ENCODE assay signal across 25 cellular contexts in genomic region chr7:139374246-139374645, GRCh38.
"Had no signal": no experiment of that assay in that cellular context is flagged by ENCODE, and none has a peak within 500 bp of the region (broad histone marks: within the 10 kb centered on the region; RNA-seq: fewer than 3 reads in every experiment).

No MANE protein-coding gene starts in this region.

- ATAC-seq: activated naive CD4-positive, alpha-beta T cell treated with anti-CD3 and anti-CD28 coated beads, Interleukin-2, amount 50 U/mL, for 72 hours; activated T-cell treated with anti-CD3 and anti-CD28 coated beads, Interleukin-2, amount 50 U/mL, for 4 hours; body of pancreas; left cardiac atrium; left ventricle myocardium superior; mucosa of descending colon had no signal

- H3K27ac Mint-ChIP-seq: activated B cell treated with CpG ODN at 0.5 μM for 24 hours; activated naive CD4-positive, alpha-beta T cell treated with anti-CD3 and anti-CD28 coated beads, Interleukin-2, amount 50 U/mL, for 72 hours had no signal

- H3K27me3 Mint-ChIP-seq: activated B cell treated with CpG ODN at 0.5 μM for 24 hours had no signal

- H3K4me1 ChIP-seq: colonic mucosa, prostate gland had no signal

- H3K36me3 ChIP-seq: colonic mucosa, prostate gland had no signal

- H3K9me3 Mint-ChIP-seq: activated B cell treated with CpG ODN at 0.5 μM for 24 hours; activated naive CD4-positive, alpha-beta T cell treated with anti-CD3 and anti-CD28 coated beads, Interleukin-2, amount 50 U/mL, for 72 hours; activated T-cell treated with anti-CD3 and anti-CD28 coated beads, Interleukin-2, amount 50 U/mL, for 4 hours; nephron progenitor cell had no signal

- H3K9me3 ChIP-seq: adrenal gland, body of pancreas, colonic mucosa, mucosa of descending colon, neutrophil, prostate gland, sigmoid colon, suprapubic skin, tibial nerve had no signal

- DNase-seq: activated B cell treated with CpG ODN at 0.5 μM for 24 hours; activated CD4-positive, alpha-beta T cell treated with anti-CD3 and anti-CD28 coated beads, Interleukin-2, amount 50 U/mL, for 1 hour; activated CD8-positive, alpha-beta memory T cell treated with anti-CD3 and anti-CD28 coated beads for 24 hours; activated naive CD4-positive, alpha-beta T cell; activated T-cell treated with anti-CD3 and anti-CD28 coated beads, Interleukin-2, amount 50 U/mL, for 4 hours; adrenal gland; aorta; body of pancreas; cerebellar nuclear complex; colonic mucosa; effector CD8-positive, alpha-beta T cell; hippocampal formation; left cardiac atrium; left ventricle myocardium superior; mucosa of descending colon; nephron progenitor cell; sigmoid colon; small intestine; stimulated activated naive CD4-positive, alpha-beta T cell had no signal

- H3K4me3 Mint-ChIP-seq: activated B cell treated with CpG ODN at 0.5 μM for 24 hours; activated T-cell treated with anti-CD3 and anti-CD28 coated beads, Interleukin-2, amount 50 U/mL, for 4 hours; nephron progenitor cell had no signal

- H3K27me3 ChIP-seq: adrenal gland, body of pancreas, colonic mucosa, neutrophil, sigmoid colon, suprapubic skin, tibial nerve had no signal

- H3K4me3 ChIP-seq: adrenal gland, body of pancreas, colonic mucosa, mucosa of descending colon, prostate gland, sigmoid colon, suprapubic skin, tibial nerve had no signal

- H3K27ac ChIP-seq: adrenal gland, body of pancreas, colonic mucosa, epithelial cell of prostate, neutrophil, prostate gland, sigmoid colon, suprapubic skin had no signal
